In the genomic region with DNA sequence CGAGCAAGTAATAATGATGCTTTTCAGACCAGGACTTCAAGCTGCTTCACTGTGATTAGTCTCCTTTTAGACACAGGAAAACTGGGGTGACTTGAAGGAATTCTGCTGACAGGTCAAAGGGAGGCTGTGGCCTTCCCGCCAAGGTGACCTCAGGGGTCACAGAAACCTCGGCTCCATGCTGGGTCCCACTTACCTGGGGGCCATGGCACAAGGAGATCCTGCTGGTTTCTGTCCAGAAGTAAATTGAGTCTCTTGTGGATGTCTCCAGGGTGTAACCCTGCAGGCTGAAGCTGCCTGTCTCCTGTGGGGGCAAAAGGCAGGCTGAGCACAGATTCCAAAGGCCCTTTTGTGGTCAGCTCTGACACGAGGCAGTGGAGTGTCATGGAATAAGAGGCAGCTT, we compare ENCODE assay signal across 14 cellular contexts.
DNase-seq lines count a peak whose midpoint lies in the region; ATAC-seq and TF ChIP-seq lines count a peak whose summit lies in the region.
"Had no signal": no experiment of that assay in that cellular context is flagged by ENCODE, and none has a peak within 500 bp of the region (broad histone marks: within the 10 kb centered on the region; RNA-seq: fewer than 3 reads in every experiment).

No MANE protein-coding gene starts in this region.

- H3K4me3 ChIP-seq in HEK293 (ENCODE audit: low read depth, low read length) (no peak overlapping the region), breast epithelium (no peak overlapping the region)

- H3K27ac ChIP-seq in HEK293 (ENCODE audit: extremely low read depth, low read depth, low read length) (no peak overlapping the region), breast epithelium (no peak overlapping the region)

- POLR2A ChIA-PET in HEK293 (lab: Yijun Ruan, JAX): no interaction called here

- H3K36me3 ChIP-seq in HEK293 (ENCODE audit: control insufficient read depth in 2 of 2, insufficient read depth in 1 of 2, low read length in 2 of 2) (no peaks in the 10 kb centered on the region), breast epithelium (no peaks in the 10 kb centered on the region)

- intact Hi-C loops in breast epithelium (cut with DNase I; ENCODE audit: low total_unique reads): no loop called here

- H3K4me1 ChIP-seq in HEK293 (ENCODE audit: control insufficient read depth, insufficient read depth, low read length) (no peaks in the 10 kb centered on the region), breast epithelium (no peaks in the 10 kb centered on the region)

- ATAC-seq in GM18870 (IDR thresholded peaks at IDR 0.05; ENCODE audit: unreplicated experiment) (no peak), omental fat pad (ENCODE audit: low FRiP score) (no peak)
- ATAC-seq: HepG2 had no signal

- CTCF ChIA-PET in HEK293 (lab: Yijun Ruan, JAX): interaction anchor here (0.7 kb wide), 2 partner anchors 20 to 175 kb away, joined by 3 read pairs; no protein-coding TSS in a partner anchor

- H3K9me3 ChIP-seq in HEK293 (ENCODE audit: control insufficient read depth, insufficient read depth, low read depth, low read length): no peaks in the 10 kb centered on the region
- H3K9me3 ChIP-seq in breast epithelium: no peaks in the 10 kb centered on the region

- no peak for TF ChIP-seq POLR2A in breast epithelium (IDR thresholded peaks at IDR 0.05)

- no peak for TF ChIP-seq CTCF in HEK293 (tag by site-specific recombination; IDR thresholded peaks at IDR 0.05)
- no peak for TF ChIP-seq CTCF in breast epithelium (IDR thresholded peaks at IDR 0.05)
- no peak for TF ChIP-seq CTCF in omental fat pad (IDR thresholded peaks at IDR 0.05)

- H3K27me3 ChIP-seq in breast epithelium: no peaks in the 10 kb centered on the region

- DNase-seq in AG20443 (ENCODE audit: low spot score): peak; percentile 25
- peak; percentile 52 for DNase-seq in cerebellar cortex (ENCODE audit: low spot score)
- DNase-seq in myocyte (ENCODE audit: low read depth): peak; percentile 35
- DNase-seq in CD1c-positive myeloid dendritic cell (ENCODE audit: extremely low spot score): no peak
- DNase-seq in breast epithelium (ENCODE audit: low spot score in 2 of 2): no peak
- no peak for DNase-seq in omental fat pad (ENCODE audit: low spot score)
- DNase-seq: CD4-positive, alpha-beta memory T cell; MM.1S; NCI-H1105; NCI-H187; SHP77 had no signal

TF ChIP-seq in HEK293, 187 proteins besides CTCF, POLR2A, EP300 and RAD21:
- TF ChIP-seq ZIC2 (tag by site-specific recombination; IDR thresholded peaks at IDR 0.05) (peak; percentile 57), ZNF311 (tag by site-specific recombination; IDR thresholded peaks at IDR 0.05; ENCODE audit: borderline replicate concordance) (no peak), ZNF391 (tag by site-specific recombination; IDR thresholded peaks at IDR 0.05; ENCODE audit: borderline replicate concordance, low read depth) (no peak)

Comparison
In these comparisons a context has a peak if more than half of its experiments do, and no peak if none do; other contexts are left out.
1. DNase-seq: peak in AG20443 (single experiment), cerebellar cortex (single experiment) and myocyte (single experiment); none in CD1c-positive myeloid dendritic cell (single experiment), breast epithelium (0 of 2) and omental fat pad (single experiment).